ENCODE assay signal across 8 cellular contexts in the genomic region with DNA sequence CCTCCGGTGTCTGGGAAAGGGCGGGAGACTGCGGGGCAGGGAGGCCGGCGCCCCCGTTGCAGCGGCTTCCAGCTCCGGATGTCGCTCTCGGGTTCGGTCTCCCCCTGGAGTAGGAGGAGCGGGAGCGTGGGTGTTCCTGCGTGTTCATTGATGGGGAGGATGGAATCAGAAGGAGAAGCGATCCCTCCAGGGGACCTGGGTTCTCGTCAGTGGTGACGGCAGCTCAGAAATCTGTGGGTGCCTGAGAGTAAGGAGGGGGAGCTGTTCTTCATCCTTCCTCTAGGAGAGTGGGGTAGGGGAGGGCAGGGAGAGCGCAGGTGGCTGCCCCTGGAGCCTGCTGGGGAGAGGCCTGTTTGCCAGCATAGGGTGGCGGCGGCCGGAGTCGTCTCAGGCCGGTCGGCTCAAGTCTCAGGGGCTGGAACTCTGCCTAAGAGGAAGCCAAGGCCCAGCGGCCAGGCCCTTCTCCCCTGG. TPM values are rescaled to one million over a fixed set of nuclear protein-coding genes. Genes with fewer than 3 reads are reported as not detected.
A peak's percentile ranks its signal among the peaks of the same experiment; 100 is the strongest.
DNase-seq lines count a peak whose midpoint lies in the region; ATAC-seq, FAIRE-seq and TF ChIP-seq lines count a peak whose summit lies in the region.

No MANE protein-coding gene starts in this region.

- no peak for TF ChIP-seq POLR2A in GM12891 (IDR thresholded peaks at IDR 0.05; ENCODE audit: low read depth, low read length)
- TF ChIP-seq POLR2A in uterus (IDR thresholded peaks at IDR 0.05), result no peak

- DNase-seq in GM12891 (ENCODE audit: insufficient read length, low spot score), result peak; percentile 27
- DNase-seq in NCI-H69 (lab: John Stamatoyannopoulos, UW), result peak; percentile 45
- no peak for DNase-seq in activated naive CD4-positive, alpha-beta T cell treated with anti-CD3 and anti-CD28 coated beads, Interleukin-2, amount 10 ng/mL, durations not matched to agents 7 days and 5 days
- peak; percentile 79 for DNase-seq in cardiac septum (ENCODE audit: low spot score)
- DNase-seq in pancreas, result peak; percentile 9 to 77 (median 37)
- DNase-seq in uterus, result no peak
- no peak for DNase-seq in NK-92 (lab: John Stamatoyannopoulos, UW; ENCODE audit: unreplicated experiment)

- H3K4me3 ChIP-seq in pancreas (peak overlapping the region; percentile 77 to 94 (median 85)), uterus (peak overlapping the region; percentile 57 to 66)

- peak; percentile 18 to 48 (median 31) for ATAC-seq in pancreas
- ATAC-seq in GM19328 (IDR thresholded peaks at IDR 0.05; ENCODE audit: unreplicated experiment), result no peak

- 2% methylated on average over 24 to 25 of the region's 25 CpGs for WGBS in pancreas, 2 donors

- H3K9me3 Mint-ChIP-seq in activated naive CD4-positive, alpha-beta T cell treated with anti-CD3 and anti-CD28 coated beads, Interleukin-2, amount 10 ng/mL, durations not matched to agents 7 days and 5 days, result no peaks in the 10 kb centered on the region

- H3K36me3 ChIP-seq in pancreas (no peaks in the 10 kb centered on the region), uterus (no peaks in the 10 kb centered on the region)

- no peak for TF ChIP-seq CTCF in pancreas (IDR thresholded peaks at IDR 0.05)
- no peak for TF ChIP-seq CTCF in uterus (IDR thresholded peaks at IDR 0.05)

- H3K9me3 ChIP-seq in pancreas (no peaks in the 10 kb centered on the region), uterus (no peaks in the 10 kb centered on the region)

- peaks cover 52% of the 10 kb centered on the region for H3K27me3 Mint-ChIP-seq in activated naive CD4-positive, alpha-beta T cell treated with anti-CD3 and anti-CD28 coated beads, Interleukin-2, amount 10 ng/mL, durations not matched to agents 7 days and 5 days

- peak overlapping the region; percentile 80 for H3K27ac Mint-ChIP-seq in activated naive CD4-positive, alpha-beta T cell treated with anti-CD3 and anti-CD28 coated beads, Interleukin-2, amount 10 ng/mL, durations not matched to agents 7 days and 5 days

- peak; percentile 71 for FAIRE-seq in GM12891 (lab: Jason Lieb, UNC)
- no peak for FAIRE-seq in pancreas (lab: Jason Lieb, UNC)

- H3K4me1 ChIP-seq in pancreas (peaks cover 0 to 9% (median 4%) of the 10 kb centered on the region in 3 donors), uterus (no peaks in the 10 kb centered on the region)

- H3K4me1 Mint-ChIP-seq in activated naive CD4-positive, alpha-beta T cell treated with anti-CD3 and anti-CD28 coated beads, Interleukin-2, amount 10 ng/mL, durations not matched to agents 7 days and 5 days, result peaks cover 23% of the 10 kb centered on the region

- CTCF ChIA-PET in activated naive CD4-positive, alpha-beta T cell treated with anti-CD3 and anti-CD28 coated beads, Interleukin-2, amount 10 ng/mL, durations not matched to agents 7 days and 5 days (lab: Charles Lee), result interaction anchor here (0.7 to 3.9 kb wide), 15 partner anchors 10 to 197 kb away, joined by 3 to 62 read pairs (median 5); no protein-coding TSS in a partner anchor

- peak overlapping the region; percentile 92 for H3K4me3 Mint-ChIP-seq in activated naive CD4-positive, alpha-beta T cell treated with anti-CD3 and anti-CD28 coated beads, Interleukin-2, amount 10 ng/mL, durations not matched to agents 7 days and 5 days

- peak overlapping the region; percentile 69 to 92 (median 82) for H3K27ac ChIP-seq in pancreas
- peak overlapping the region; percentile 84 to 87 for H3K27ac ChIP-seq in uterus

- H3K27me3 ChIP-seq in pancreas (no peaks in the 10 kb centered on the region), uterus (no peaks in the 10 kb centered on the region)

- intact Hi-C loops in cardiac septum (cut with DNase I), result loop anchor here (1.0 to 10.0 kb wide), 2 partner anchors 125 to 408 kb away; a partner anchor contains a TSS
- intact Hi-C loops in pancreas (cut with DNase I), result no loop called here
- intact Hi-C loops in uterus (cut with DNase I; ENCODE audit: low total_unique reads), result no loop called here

- peaks cover 2% of the 10 kb centered on the region for H3K36me3 Mint-ChIP-seq in activated naive CD4-positive, alpha-beta T cell treated with anti-CD3 and anti-CD28 coated beads, Interleukin-2, amount 10 ng/mL, durations not matched to agents 7 days and 5 days

TF ChIP-seq in GM12891, 5 proteins besides CTCF, POLR2A, EP300 and RAD21:
- no peak for TF ChIP-seq TAF1 (IDR thresholded peaks at IDR 0.05; ENCODE audit: low read depth, low read length)
- no peak for TF ChIP-seq SPI1 (IDR thresholded peaks at IDR 0.05; ENCODE audit: low read depth, low read length)
- TF ChIP-seq POU2F2 (IDR thresholded peaks at IDR 0.05; ENCODE audit: low read depth, low read length), result no peak
- no peak for TF ChIP-seq PAX5 (IDR thresholded peaks at IDR 0.05; ENCODE audit: insufficient read depth, low read length, severe bottlenecking)
- no peak for TF ChIP-seq POLR2AphosphoS5 (IDR thresholded peaks at IDR 0.05; ENCODE audit: low read depth, low read length)

RNA-seq across cellular contexts. Expression of a gene that starts 1.1 kb away (rescaled TPM):
- 11.1 TPM for polyA plus RNA-seq in GM12891 (2012; ENCODE audit: low read depth, missing spikeins)
- total RNA-seq in cardiac septum, result 4.2 TPM
- 1 to 10 TPM; 1.1 to 5.8 (median 2.1) TPM for total RNA-seq in pancreas
- polyA plus RNA-seq in pancreas, result under 1 TPM; 0.56 to 0.57 TPM
- 1 to 10 TPM in 2 of 4 donors, under 1 TPM in 2; under 0.01 to 5.8 (median 2.0) TPM for total RNA-seq in uterus

Comparison
In these comparisons a context has a peak if more than half of its experiments do, and no peak if none do; other contexts are left out.
1. DNase-seq: peak in GM12891 (single experiment), NCI-H69 (single experiment), cardiac septum (single experiment) and pancreas (6 of 6); none in activated naive CD4-positive, alpha-beta T cell treated with anti-CD3 and anti-CD28 coated beads, Interleukin-2, amount 10 ng/mL, durations not matched to agents 7 days and 5 days (single experiment), uterus (0 of 2) and NK-92 (single experiment).